Comparison of ENCODE assay signal across 19 cellular contexts in genomic region chr7:90532231-90532929, GRCh38.
DNase-seq lines count a peak whose midpoint lies in the region; ATAC-seq and TF ChIP-seq lines count a peak whose summit lies in the region.
"Had no signal": no experiment of that assay in that cellular context is flagged by ENCODE, and none has a peak within 500 bp of the region (broad histone marks: within the 10 kb centered on the region; RNA-seq: fewer than 3 reads in every experiment).

No MANE protein-coding gene starts in this region.

- ATAC-seq in GM19351 (IDR thresholded peaks at IDR 0.05; ENCODE audit: unreplicated experiment) (peak; percentile 76), HG02763 (IDR thresholded peaks at IDR 0.05; ENCODE audit: unreplicated experiment) (peak; percentile 56), HG03469 (IDR thresholded peaks at IDR 0.05; ENCODE audit: unreplicated experiment) (peak; percentile 30)
- ATAC-seq: activated T-helper 17 cell treated with anti-CD3 and anti-CD28 coated beads, Interleukin-2, amount 50 U/mL, for 72 hours; gastrocnemius medialis; natural killer cell treated with Interleukin-12 subunit alpha and Interleukin-12 subunit beta and Interleukin-15 and Interleukin-18, amount 100 ng/mL, for 72 hours had no signal

- WGBS in testis, 2 donors: 72 to 76% methylated on average over 7 of the region's 7 CpGs
- WGBS in transverse colon (ENCODE audit: low coverage in 1 of 2), 2 donors: 67 to 83% methylated on average over 3 to 7 of the region's 7 CpGs

- no peak for TF ChIP-seq EP300 in transverse colon (IDR thresholded peaks at IDR 0.05; ENCODE audit: low read depth)

- TF ChIP-seq CTCF in GM12865 (IDR thresholded peaks at IDR 0.05; ENCODE audit: insufficient read depth, low read depth, low read length, missing control alignments) (no peak), testis (IDR thresholded peaks at IDR 0.05) (no peak), transverse colon (IDR thresholded peaks at IDR 0.05) (no peak)

- H3K27ac ChIP-seq in testis (no peak overlapping the region), transverse colon (no peak overlapping the region)
- H3K27ac ChIP-seq: gastrocnemius medialis, Peyer's patch, VCaP had no signal

- DNase-seq in GM12865 (ENCODE audit: low read depth) (peak; percentile 17), testis (no peak), transverse colon (no peak), kidney glomerular epithelial cell (lab: John Stamatoyannopoulos, UW) (no peak), NK-92 (lab: John Stamatoyannopoulos, UW; ENCODE audit: unreplicated experiment) (no peak)
- DNase-seq: ACHN; CD4-positive, alpha-beta T cell; EL; gastrocnemius medialis; NCI-H187 treated with DMSO at 0.1 percent for 48 hours; NCI-H526 treated with DMSO at 0.1 percent for 48 hours; Peyer's patch; SW 1271 had no signal

- in situ Hi-C loops in transverse colon (cut with MboI; ENCODE audit: low pct_ligation_motif_present in 1 of 4, low pct_unique_long_range_greater_than_20kb in 1 of 4, low sequenced_read_pairs in 3 of 4): no loop called here

- TF ChIP-seq POLR2A in testis (IDR thresholded peaks at IDR 0.05) (no peak), transverse colon (IDR thresholded peaks at IDR 0.05) (no peak)

- H3K27me3 ChIP-seq in testis (no peaks in the 10 kb centered on the region), transverse colon (no peaks in the 10 kb centered on the region)
- H3K27me3 ChIP-seq: gastrocnemius medialis, Peyer's patch had no signal

- no peaks in the 10 kb centered on the region for H3K4me1 ChIP-seq in testis
- no peaks in the 10 kb centered on the region for H3K4me1 ChIP-seq in transverse colon
- H3K4me1 ChIP-seq: gastrocnemius medialis, Peyer's patch had no signal

- H3K4me3 ChIP-seq in GM12865 (ENCODE audit: low read depth, low read length) (no peak overlapping the region), testis (no peak overlapping the region), transverse colon (no peak overlapping the region)
- H3K4me3 ChIP-seq: gastrocnemius medialis, Peyer's patch had no signal

- H3K36me3 ChIP-seq in testis (ENCODE audit: low read depth, missing control alignments) (no peaks in the 10 kb centered on the region), transverse colon (no peaks in the 10 kb centered on the region)
- H3K36me3 ChIP-seq: gastrocnemius medialis, Peyer's patch had no signal

- H3K9me3 ChIP-seq in testis: no peaks in the 10 kb centered on the region
- H3K9me3 ChIP-seq in transverse colon: no peaks in the 10 kb centered on the region
- H3K9me3 ChIP-seq: gastrocnemius medialis, Peyer's patch had no signal

- intact Hi-C loops in testis (cut with DNase I; ENCODE audit: low total_unique reads) (no loop called here), transverse colon (cut with DNase I; ENCODE audit: low total_unique reads) (no loop called here)
